13 cellular contexts compared by ENCODE assay signal in genomic region chr1:16026302-16026701, GRCh38. TPM values are rescaled to one million over a fixed set of nuclear protein-coding genes. Genes with fewer than 3 reads are reported as not detected.
A peak's percentile ranks its signal among the peaks of the same experiment; 100 is the strongest.
DNase-seq lines count a peak whose midpoint lies in the region; ATAC-seq, FAIRE-seq and TF ChIP-seq lines count a peak whose summit lies in the region.
"Not testable (repeated sequence)": the region's sequence is repeated elsewhere in the genome, so short reads cannot be mapped to it uniquely, and the experiment has no call there.
"Had no signal": no experiment of that assay in that cellular context is flagged by ENCODE, and none has a peak within 500 bp of the region (broad histone marks: within the 10 kb centered on the region; RNA-seq: fewer than 3 reads in every experiment).

No MANE protein-coding gene starts in this region.

- WGBS in HUES64, result 11% methylated on average over 3 of the region's 10 CpGs
- 45% methylated on average over 9 of the region's 10 CpGs for WGBS in K562 (ENCODE audit: insufficient coverage, low coverage, missing lambda C conversion rate)
- 31% methylated on average over 8 of the region's 10 CpGs for WGBS in smooth muscle cell (ENCODE audit: low lambda C conversion rate)

- H3K36me3 ChIP-seq in ES-I3 (ENCODE audit: insufficient read depth, low read length); HUES64 (ENCODE audit: insufficient read depth, low read length); K562 (ENCODE audit: control insufficient read depth, insufficient read depth, low read length); iPS-18a (ENCODE audit: control insufficient read depth, low read depth, low read length); smooth muscle cell (ENCODE audit: low read depth): not testable (repeated sequence)

- in situ Hi-C loops in K562 (cut with MboI), result not testable (repeated sequence)

- not testable (repeated sequence) for H3K9me3 Mint-ChIP-seq in naive thymus-derived CD8-positive, alpha-beta T cell

- H3K4me1 Mint-ChIP-seq in naive thymus-derived CD8-positive, alpha-beta T cell, result not testable (repeated sequence)

- not testable (repeated sequence) for FAIRE-seq in K562 (lab: Jason Lieb, UNC)

- H3K9me1 ChIP-seq in K562 (ENCODE audit: control insufficient read depth, insufficient read depth, low read length), result not testable (repeated sequence)

- not testable (repeated sequence) for TF ChIP-seq POLR2A in K562 (conservative IDR thresholded peaks at IDR 0.05)

- not testable (repeated sequence) for H3K4me1 ChIP-seq in ES-I3 (ENCODE audit: insufficient read depth, low read length); HUES64 (ENCODE audit: insufficient read depth, low read length); iPS-18a (ENCODE audit: control insufficient read depth, low read depth, low read length); smooth muscle cell (ENCODE audit: low read depth)
- peaks cover 7 to 52% of the 10 kb centered on the region in 2 experiments; a peak in 3 of 5 replicates for H3K4me1 ChIP-seq in K562 (replicated peaks in 1 of 2; ENCODE audit: control insufficient read depth in 2 of 2, insufficient read depth in 2 of 2, low read length in 2 of 2)

- H3K27me3 ChIP-seq in HUES64 (ENCODE audit: insufficient read depth, low read length) (peaks cover 19% of the 10 kb centered on the region), K562 (ENCODE audit: control insufficient read depth in 2 of 2, insufficient read depth in 2 of 2, low read length in 2 of 2) (peaks cover 7 to 37% of the 10 kb centered on the region in 2 experiments; a peak in 3 of 5 replicates)
- not testable (repeated sequence) for H3K27me3 ChIP-seq in iPS-18a (ENCODE audit: control insufficient read depth, insufficient read depth, low read length); smooth muscle cell (ENCODE audit: low read depth)

- not testable (repeated sequence) for H2AFZ ChIP-seq in K562 (ENCODE audit: low read depth, low read length); smooth muscle cell (ENCODE audit: low read depth)

- POLR2A ChIA-PET in K562 (lab: Yijun Ruan, JAX), result interaction anchor here (0.6 to 1.0 kb wide), 3 partner anchors 19 to 515 kb away, joined by 3 to 5 read pairs (median 4); no protein-coding TSS in a partner anchor
- POLR2A ChIA-PET in naive thymus-derived CD8-positive, alpha-beta T cell (lab: Charles Lee), result not testable (repeated sequence)

- not testable (repeated sequence) for H3F3A ChIP-seq in smooth muscle cell (ENCODE audit: low read depth)

- TF ChIP-seq EP300 in K562 (IDR thresholded peaks at IDR 0.05; ENCODE audit: low read length), result not testable (repeated sequence)

- peaks cover 5 to 34% (median 29%) of the 10 kb centered on the region in 5 donors for H3K27me3 Mint-ChIP-seq in naive thymus-derived CD8-positive, alpha-beta T cell

- TF ChIP-seq RAD21 in K562 (CRISPR knock-in tag; conservative IDR thresholded peaks at IDR 0.05 in 1 of 2, IDR thresholded peaks at IDR 0.05 in 1 of 2), result not testable (repeated sequence)

- not testable (repeated sequence) for TF ChIP-seq CTCF in K562 (IDR thresholded peaks at IDR 0.05 in 2 of 3, conservative IDR thresholded peaks at IDR 0.05 in 1 of 3; ENCODE audit: insufficient read depth in 2 of 3, low read depth in 1 of 3, low read length in 3 of 3); smooth muscle cell (IDR thresholded peaks at IDR 0.05; ENCODE audit: borderline replicate concordance, insufficient read depth, poor library complexity, severe bottlenecking)

- CTCF ChIA-PET in K562 (lab: Yijun Ruan, JAX; ENCODE audit: low intra/inter-chr PET ratio), result not testable (repeated sequence)

- H3K27ac ChIP-seq in HUES64 (ENCODE audit: low read depth, low read length); K562 (ENCODE audit: extremely low read depth, low read depth, low read length); iPS-18a (ENCODE audit: low read length); smooth muscle cell (ENCODE audit: low read depth): not testable (repeated sequence)

- not testable (repeated sequence) for H4K20me1 ChIP-seq in K562 (replicated peaks; ENCODE audit: control insufficient read depth, insufficient read depth, low read length); smooth muscle cell (ENCODE audit: low read depth)

- ATAC-seq in K562, Right ventricle myocardium inferior: not testable (repeated sequence)
- ATAC-seq in naive thymus-derived CD8-positive, alpha-beta T cell, result peak; percentile 48 to 51

- H3K27ac Mint-ChIP-seq in naive thymus-derived CD8-positive, alpha-beta T cell, result not testable (repeated sequence)

- intact Hi-C loops in K562 (cut with micrococcal nuclease); Right ventricle myocardium inferior (cut with DNase I): not testable (repeated sequence)

- BruUV-seq in K562 (replicated peaks; lab: Mats Ljungman, UMichigan), result not testable (repeated sequence)

- not testable (repeated sequence) for H3K36me3 Mint-ChIP-seq in naive thymus-derived CD8-positive, alpha-beta T cell

- peak overlapping the region; percentile 36; the same call in 1 of the 2 replicates for H3K9ac ChIP-seq in ES-I3 (ENCODE audit: low read depth, low read length)
- not testable (repeated sequence) for H3K9ac ChIP-seq in HUES64 (ENCODE audit: low read depth, low read length); K562 (ENCODE audit: insufficient read depth in 1 of 2, low read depth in 2 of 2, low read length in 2 of 2); iPS-18a (ENCODE audit: low read length); smooth muscle cell (ENCODE audit: low read depth)

- H3K79me2 ChIP-seq in K562 (ENCODE audit: control insufficient read depth, insufficient read depth, low read length); smooth muscle cell (ENCODE audit: low read depth): not testable (repeated sequence)

- H3K4me2 ChIP-seq in K562 (ENCODE audit: insufficient read depth, low read length), result not testable (repeated sequence)
- peak overlapping the region; percentile 82 for H3K4me2 ChIP-seq in smooth muscle cell

- H3K9me3 ChIP-seq in ES-I3 (ENCODE audit: control insufficient read depth, insufficient read depth, low read length); HUES64 (ENCODE audit: insufficient read depth, low read depth, low read length); K562 (replicated peaks; ENCODE audit: control insufficient read depth, insufficient read depth, low read depth, low read length); iPS-18a (ENCODE audit: control insufficient read depth, low read depth, low read length); smooth muscle cell (replicated peaks; ENCODE audit: low read depth): not testable (repeated sequence)

- DNase-seq in K562 (ENCODE audit: extremely low read depth in 1 of 4, low spot score in 3 of 4); naive thymus-derived CD8-positive, alpha-beta T cell; smooth muscle cell (lab: John Stamatoyannopoulos, UW; ENCODE audit: unreplicated experiment): not testable (repeated sequence)
- DNase-seq in Right ventricle myocardium inferior (ENCODE audit: missing footprints), result peak; percentile 45

- H3K4me3 Mint-ChIP-seq in naive thymus-derived CD8-positive, alpha-beta T cell, result peak overlapping the region in 6 of 10 donors; percentile 11 to 61 (median 22)

- H3K4me3 ChIP-seq in HUES64 (ENCODE audit: low read length) (peak overlapping the region; percentile 50), iPS-18a (ENCODE audit: low read length) (peak overlapping the region; percentile 50), smooth muscle cell (peak overlapping the region; percentile 32)
- not testable (repeated sequence) for H3K4me3 ChIP-seq in K562

RNA-seq across cellular contexts. Expression of gene CLCNKA, which starts 4.5 kb away (rescaled TPM):
- polyA plus RNA-seq in HUES64 (2013, experiment 1 of 2), result 0.35 TPM
- polyA plus RNA-seq in HUES64 (2013, experiment 2 of 2), result 0.44 TPM
- total RNA-seq in K562 (2011; cell fraction: chromatin; rRNA removed; ENCODE audit: low replicate concordance), result 0.55 and 2.4 TPM in 2 replicates
- total RNA-seq in K562 (2011; cell fraction: nucleolus; rRNA removed), result 0.92 and 2.0 TPM in 2 replicates
- total RNA-seq in K562 (2011; cell fraction: nucleoplasm; rRNA removed), result 0.76 and 2.0 TPM in 2 replicates
- total RNA-seq in K562 (2014; rRNA removed), result 0.18 TPM in 1 of 2 replicates, not detected in the other
- not detected in 2 replicates for total RNA-seq in K562 (2014; rRNA removed; fragmentation: Illumina TruSeq; extraction: Trizol)
- total RNA-seq in K562 (2015; rRNA removed; fragmentation: Illumina TruSeq; extraction: Trizol), result not detected in 2 replicates
- 0.07 and 0.18 TPM in 2 replicates for total RNA-seq in K562 (2021)
- polyA plus RNA-seq in K562 (2011; rRNA removed), result 0.10 and 0.45 TPM in 2 replicates
- polyA plus RNA-seq in K562 (2011; cell fraction: cytosol; rRNA removed), result 0.24 and 1.1 TPM in 2 replicates
- 4.6 and 6.0 TPM in 2 replicates for polyA plus RNA-seq in K562 (2011; cell fraction: nucleus; rRNA removed)
- polyA plus RNA-seq in K562 (2012), result 0.14 and 0.35 TPM in 2 replicates
- 0.10 TPM in 1 of 2 replicates, not detected in the other for polyA plus RNA-seq in K562 (2014; fragmentation: Illumina TruSeq; extraction: Trizol)
- polyA plus RNA-seq in K562 (2014; fragmentation: Nextera tagmentation; extraction: Ambion mirVana), result under 1 TPM in 1 of 2 experiments, not detected in 1; 0.03 TPM
- polyA plus RNA-seq in K562 (2014; rRNA removed), result 0.37 TPM in 1 of 2 replicates, not detected in the other
- polyA minus RNA-seq in K562 (2011; rRNA and poly(A)+ RNA removed), result 0.07 TPM in 1 of 2 replicates, not detected in the other
- not detected in 2 replicates for polyA minus RNA-seq in K562 (2011; cell fraction: cytosol; rRNA and poly(A)+ RNA removed)
- polyA minus RNA-seq in K562 (2011; cell fraction: nucleus; rRNA and poly(A)+ RNA removed), result 0.56 and 0.94 TPM in 2 replicates
- 0.19 TPM for total RNA-seq in Right ventricle myocardium inferior
- not detected for total RNA-seq in naive thymus-derived CD8-positive, alpha-beta T cell
- polyA plus RNA-seq in naive thymus-derived CD8-positive, alpha-beta T cell, result not detected
- not detected in 2 replicates for total RNA-seq in smooth muscle cell
- polyA plus RNA-seq in smooth muscle cell, result 0.46 TPM in 1 of 2 replicates, not detected in the other
- total RNA-seq: CD4-positive, alpha-beta memory T cell; HT1080; MCF 10A; OCI-LY7 had no signal
- polyA plus RNA-seq: CD4-positive, alpha-beta memory T cell had no signal

RNA-seq across cellular contexts. Expression of gene HSPB7, which starts 8.5 kb away (rescaled TPM):
- polyA plus RNA-seq in HUES64 (2013, experiment 1 of 2), result not detected
- not detected for polyA plus RNA-seq in HUES64 (2013, experiment 2 of 2)
- total RNA-seq in K562 (2011; cell fraction: chromatin; rRNA removed; ENCODE audit: low replicate concordance), result 0.44 TPM in 1 of 2 replicates, not detected in the other
- total RNA-seq in K562 (2011; cell fraction: nucleolus; rRNA removed), result not detected in 2 replicates
- 0.31 TPM in 1 of 2 replicates, not detected in the other for total RNA-seq in K562 (2011; cell fraction: nucleoplasm; rRNA removed)
- 0.05 TPM in 1 of 2 replicates, not detected in the other for total RNA-seq in K562 (2014; rRNA removed)
- not detected in 2 replicates for total RNA-seq in K562 (2014; rRNA removed; fragmentation: Illumina TruSeq; extraction: Trizol)
- not detected in 2 replicates for total RNA-seq in K562 (2015; rRNA removed; fragmentation: Illumina TruSeq; extraction: Trizol)
- total RNA-seq in K562 (2021), result 0.09 TPM in 1 of 2 replicates, not detected in the other
- polyA plus RNA-seq in K562 (2011; rRNA removed), result 0.07 and 0.08 TPM in 2 replicates
- polyA plus RNA-seq in K562 (2011; cell fraction: cytosol; rRNA removed), result 0.03 and 0.04 TPM in 2 replicates
- polyA plus RNA-seq in K562 (2011; cell fraction: nucleus; rRNA removed), result 0.07 and 0.08 TPM in 2 replicates
- polyA plus RNA-seq in K562 (2012), result 0.16 and 0.17 TPM in 2 replicates
- polyA plus RNA-seq in K562 (2014; fragmentation: Illumina TruSeq; extraction: Trizol), result 0.19 TPM in 1 of 2 replicates, not detected in the other
- not detected for polyA plus RNA-seq in K562 (2014; fragmentation: Nextera tagmentation; extraction: Ambion mirVana)
- not detected in 2 replicates for polyA plus RNA-seq in K562 (2014; rRNA removed)
- not detected in 2 replicates for polyA minus RNA-seq in K562 (2011; rRNA and poly(A)+ RNA removed)
- polyA minus RNA-seq in K562 (2011; cell fraction: cytosol; rRNA and poly(A)+ RNA removed), result not detected in 2 replicates
- not detected in 2 replicates for polyA minus RNA-seq in K562 (2011; cell fraction: nucleus; rRNA and poly(A)+ RNA removed)
- total RNA-seq in Right ventricle myocardium inferior, result 4,074 TPM
- total RNA-seq in naive thymus-derived CD8-positive, alpha-beta T cell, result not detected
- not detected for polyA plus RNA-seq in naive thymus-derived CD8-positive, alpha-beta T cell
- total RNA-seq in smooth muscle cell, result 18.1 and 23.0 TPM in 2 replicates
- polyA plus RNA-seq in smooth muscle cell, result 80.5 and 82.8 TPM in 2 replicates
- total RNA-seq: CD4-positive, alpha-beta memory T cell; HT1080; MCF 10A; OCI-LY7 had no signal
- polyA plus RNA-seq: CD4-positive, alpha-beta memory T cell had no signal

RNA-seq across cellular contexts. Expression of gene CLCNKB, which starts 17.3 kb away (rescaled TPM):
- 0.95 TPM for polyA plus RNA-seq in HUES64 (2013, experiment 1 of 2)
- 1.5 TPM for polyA plus RNA-seq in HUES64 (2013, experiment 2 of 2)
- total RNA-seq in K562 (2011; cell fraction: chromatin; rRNA removed; ENCODE audit: low replicate concordance), result 1.2 and 5.1 TPM in 2 replicates
- total RNA-seq in K562 (2011; cell fraction: nucleolus; rRNA removed), result 3.3 and 5.3 TPM in 2 replicates
- total RNA-seq in K562 (2011; cell fraction: nucleoplasm; rRNA removed), result 1.8 and 2.3 TPM in 2 replicates
- total RNA-seq in K562 (2014; rRNA removed) (0.64 and 1.6 TPM in 2 replicates), K562 (2014; rRNA removed; fragmentation: Illumina TruSeq; extraction: Trizol) (0.32 and 0.40 TPM in 2 replicates), K562 (2015; rRNA removed; fragmentation: Illumina TruSeq; extraction: Trizol) (0.19 and 0.29 TPM in 2 replicates), K562 (2021) (1.1 TPM in 2 replicates), Right ventricle myocardium inferior (2.2 TPM), smooth muscle cell (0.13 and 0.76 TPM in 2 replicates)
- polyA plus RNA-seq in K562 (2011; rRNA removed) (1.4 and 4.0 TPM in 2 replicates), K562 (2014; fragmentation: Illumina TruSeq; extraction: Trizol) (0.97 and 1.1 TPM in 2 replicates), K562 (2014; fragmentation: Nextera tagmentation; extraction: Ambion mirVana) (under 1 TPM; 0.08 to 0.49 TPM), K562 (2014; rRNA removed) (1.2 and 1.7 TPM in 2 replicates), smooth muscle cell (0.30 and 0.86 TPM in 2 replicates)
- polyA plus RNA-seq in K562 (2011; cell fraction: cytosol; rRNA removed), result 3.6 and 5.5 TPM in 2 replicates
- 22.9 and 26.0 TPM in 2 replicates for polyA plus RNA-seq in K562 (2011; cell fraction: nucleus; rRNA removed)
- 0.48 and 1.8 TPM in 2 replicates for polyA plus RNA-seq in K562 (2012)
- polyA minus RNA-seq in K562 (2011; rRNA and poly(A)+ RNA removed), result 0.99 and 1.2 TPM in 2 replicates
- 1.0 TPM in 1 of 2 replicates, not detected in the other for polyA minus RNA-seq in K562 (2011; cell fraction: cytosol; rRNA and poly(A)+ RNA removed)
- polyA minus RNA-seq in K562 (2011; cell fraction: nucleus; rRNA and poly(A)+ RNA removed), result 1.5 and 2.3 TPM in 2 replicates
- total RNA-seq in naive thymus-derived CD8-positive, alpha-beta T cell, result not detected
- not detected for polyA plus RNA-seq in naive thymus-derived CD8-positive, alpha-beta T cell
- total RNA-seq: CD4-positive, alpha-beta memory T cell; HT1080; MCF 10A; OCI-LY7; Peyer's patch; SJCRH30 had no signal
- polyA plus RNA-seq: CD4-positive, alpha-beta memory T cell had no signal

RNA-seq across cellular contexts. Expression of gene SRARP, which starts 22.3 kb away (rescaled TPM):
- 0.25 TPM for polyA plus RNA-seq in HUES64 (2013, experiment 1 of 2)
- polyA plus RNA-seq in HUES64 (2013, experiment 2 of 2), result 0.19 TPM
- not detected in 2 replicates for total RNA-seq in K562 (2011; cell fraction: chromatin; rRNA removed; ENCODE audit: low replicate concordance)
- not detected in 2 replicates for total RNA-seq in K562 (2011; cell fraction: nucleolus; rRNA removed)
- total RNA-seq in K562 (2011; cell fraction: nucleoplasm; rRNA removed), result not detected in 2 replicates
- total RNA-seq in K562 (2014; rRNA removed) (not detected in 2 replicates), K562 (2014; rRNA removed; fragmentation: Illumina TruSeq; extraction: Trizol) (not detected in 2 replicates), K562 (2015; rRNA removed; fragmentation: Illumina TruSeq; extraction: Trizol) (not detected in 2 replicates), K562 (2021) (not detected in 2 replicates), Right ventricle myocardium inferior (0.41 TPM), smooth muscle cell (not detected in 2 replicates)
- polyA plus RNA-seq in K562 (2011; rRNA removed) (not detected in 2 replicates), K562 (2014; fragmentation: Illumina TruSeq; extraction: Trizol) (not detected in 2 replicates), K562 (2014; fragmentation: Nextera tagmentation; extraction: Ambion mirVana) (not detected), K562 (2014; rRNA removed) (not detected in 2 replicates), smooth muscle cell (not detected in 2 replicates)
- not detected in 2 replicates for polyA plus RNA-seq in K562 (2011; cell fraction: cytosol; rRNA removed)
- polyA plus RNA-seq in K562 (2011; cell fraction: nucleus; rRNA removed), result not detected in 2 replicates
- not detected in 2 replicates for polyA plus RNA-seq in K562 (2012)
- not detected in 2 replicates for polyA minus RNA-seq in K562 (2011; rRNA and poly(A)+ RNA removed)
- not detected in 2 replicates for polyA minus RNA-seq in K562 (2011; cell fraction: cytosol; rRNA and poly(A)+ RNA removed)
- polyA minus RNA-seq in K562 (2011; cell fraction: nucleus; rRNA and poly(A)+ RNA removed), result not detected in 2 replicates
- total RNA-seq in naive thymus-derived CD8-positive, alpha-beta T cell, result not detected
- not detected for polyA plus RNA-seq in naive thymus-derived CD8-positive, alpha-beta T cell
- total RNA-seq: CD4-positive, alpha-beta memory T cell; HT1080; MCF 10A; OCI-LY7; Peyer's patch; SJCRH30 had no signal
- polyA plus RNA-seq: CD4-positive, alpha-beta memory T cell had no signal

RNA-seq across cellular contexts. Expression of gene FAM131C, which starts 47.1 kb away (rescaled TPM):
- polyA plus RNA-seq in HUES64 (2013, experiment 1 of 2), result 0.65 TPM
- 1.1 TPM for polyA plus RNA-seq in HUES64 (2013, experiment 2 of 2)
- total RNA-seq in K562 (2011; cell fraction: chromatin; rRNA removed; ENCODE audit: low replicate concordance), result 0.23 TPM in 1 of 2 replicates, not detected in the other
- total RNA-seq in K562 (2011; cell fraction: nucleolus; rRNA removed), result not detected in 2 replicates
- not detected in 2 replicates for total RNA-seq in K562 (2011; cell fraction: nucleoplasm; rRNA removed)
- total RNA-seq in K562 (2014; rRNA removed) (not detected in 2 replicates), K562 (2014; rRNA removed; fragmentation: Illumina TruSeq; extraction: Trizol) (not detected in 2 replicates), K562 (2015; rRNA removed; fragmentation: Illumina TruSeq; extraction: Trizol) (not detected in 2 replicates), K562 (2021) (0.16 and 0.18 TPM in 2 replicates), Right ventricle myocardium inferior (5.9 TPM), smooth muscle cell (0.76 and 1.5 TPM in 2 replicates)
- polyA plus RNA-seq in K562 (2011; rRNA removed) (0.10 and 0.12 TPM in 2 replicates), K562 (2014; fragmentation: Illumina TruSeq; extraction: Trizol) (0.11 TPM in 1 of 2 replicates, not detected in the other), K562 (2014; fragmentation: Nextera tagmentation; extraction: Ambion mirVana) (not detected), K562 (2014; rRNA removed) (0.29 TPM in 1 of 2 replicates, not detected in the other), smooth muscle cell (1.4 and 2.4 TPM in 2 replicates)
- 0.18 and 0.64 TPM in 2 replicates for polyA plus RNA-seq in K562 (2011; cell fraction: cytosol; rRNA removed)
- 0.17 and 0.18 TPM in 2 replicates for polyA plus RNA-seq in K562 (2011; cell fraction: nucleus; rRNA removed)
- 0.07 and 0.32 TPM in 2 replicates for polyA plus RNA-seq in K562 (2012)
- polyA minus RNA-seq in K562 (2011; rRNA and poly(A)+ RNA removed), result not detected in 2 replicates
- 0.86 TPM in 1 of 2 replicates, not detected in the other for polyA minus RNA-seq in K562 (2011; cell fraction: cytosol; rRNA and poly(A)+ RNA removed)
- polyA minus RNA-seq in K562 (2011; cell fraction: nucleus; rRNA and poly(A)+ RNA removed), result 0.13 TPM in 1 of 2 replicates, not detected in the other
- total RNA-seq in naive thymus-derived CD8-positive, alpha-beta T cell, result not detected
- polyA plus RNA-seq in naive thymus-derived CD8-positive, alpha-beta T cell, result not detected
- total RNA-seq: CD4-positive, alpha-beta memory T cell; MCF 10A; OCI-LY7; SJCRH30 had no signal

Comparison
In these comparisons a context has a peak if more than half of its experiments do, and no peak if none do; other contexts are left out.
1. RNA of gene HSPB7, which starts 8.5 kb away (total RNA-seq): 4,074 TPM in Right ventricle myocardium inferior (single experiment); 18.1 to 23.0 TPM in smooth muscle cell, 0.05 to 0.44 TPM in K562 and not detected in naive thymus-derived CD8-positive, alpha-beta T cell; every median in the first group is over 100 times any median in the second.